In genomic region chr10:36183056-36183455, GRCh38 we compare ENCODE assay signal across 21 cellular contexts.
"Had no signal": no experiment of that assay in that cellular context is flagged by ENCODE, and none has a peak within 500 bp of the region (broad histone marks: within the 10 kb centered on the region; RNA-seq: fewer than 3 reads in every experiment).

No MANE protein-coding gene starts in this region.

- H3K9me3 ChIP-seq: colonic mucosa, gastroesophageal sphincter, left lung, lower lobe of right lung, thoracic aorta, upper lobe of left lung, vagina had no signal

- H3K4me3 ChIP-seq: colonic mucosa, gastroesophageal sphincter, left lung, lower lobe of right lung, SK-N-MC, upper lobe of left lung, vagina had no signal

- DNase-seq: activated CD4-positive, alpha-beta memory T cell treated with anti-CD3 and anti-CD28 coated beads, Interleukin-2, amount 10 ng/mL, durations not matched to agents 7 days and 5 days; activated CD4-positive, alpha-beta T cell treated with anti-CD3 and anti-CD28 coated beads, Interleukin-2, amount 10 ng/mL, durations not matched to agents 24 days and 14 days; activated CD4-positive, CD25-positive, alpha-beta regulatory T cell treated with anti-CD3 and anti-CD28 coated beads, Interleukin-2, amount 50 U/mL, for 72 hours; activated naive CD8-positive, alpha-beta T cell treated with anti-CD3 and anti-CD28 coated beads, Interleukin-2, amount 50 U/mL, for 24 hours; activated T-cell treated with anti-CD3 and anti-CD28 coated beads, Interleukin-2, amount 50 U/mL, for 48 hours; colonic mucosa; effector CD8-positive, alpha-beta T cell; hippocampal formation; left lung; lower lobe of right lung; naive B cell; nucleus accumbens; right cardiac atrium; stimulated activated CD4-positive, alpha-beta T cell treated with anti-CD3 and anti-CD28 coated beads, Interleukin-12 subunit alpha, Interleukin-12 subunit beta, amount 100 ng/mL, for 4 hours; stimulated activated CD4-positive, alpha-beta T cell treated with anti-CD3 and anti-CD28 coated beads, Interleukin-4, amount 100 ng/mL, for 1 hour; stimulated activated naive CD8-positive, alpha-beta T cell treated with anti-CD3 and anti-CD28 coated beads, Interleukin-15, Interleukin-2, amounts not matched to agents 100 U/mL and 50 U/mL, for 24 hours; upper lobe of left lung had no signal

- ATAC-seq: activated naive CD8-positive, alpha-beta T cell treated with anti-CD3 and anti-CD28 coated beads, Interleukin-2, amount 50 U/mL, for 24 hours; gastroesophageal sphincter; left lung; lower lobe of right lung; stimulated activated naive CD8-positive, alpha-beta T cell treated with anti-CD3 and anti-CD28 coated beads, Interleukin-15, Interleukin-2, amounts not matched to agents 100 U/mL and 50 U/mL, for 24 hours had no signal

- H3K27me3 ChIP-seq: colonic mucosa, gastroesophageal sphincter, left lung, upper lobe of left lung, vagina had no signal

- H3K27ac ChIP-seq: colonic mucosa, gastroesophageal sphincter, left lung, lower lobe of right lung, SK-N-MC, upper lobe of left lung, vagina had no signal

- H3K36me3 ChIP-seq: colonic mucosa, gastroesophageal sphincter, left lung, lower lobe of right lung, thoracic aorta, upper lobe of left lung, vagina had no signal

- H3K4me1 ChIP-seq: colonic mucosa, vagina had no signal
